Comparison of ENCODE assay signal across 6 cellular contexts in genomic region chr7:158668075-158668474, GRCh38. TPM values are rescaled to one million over a fixed set of nuclear protein-coding genes. Genes with fewer than 3 reads are reported as not detected.
DNase-seq lines count a peak whose midpoint lies in the region; ATAC-seq, FAIRE-seq and TF ChIP-seq lines count a peak whose summit lies in the region.
"Not testable (repeated sequence)": the region's sequence is repeated elsewhere in the genome, so short reads cannot be mapped to it uniquely, and the experiment has no call there.

No MANE protein-coding gene starts in this region.

- peak in 1 of 10 experiments; percentile 17 for DNase-seq in CD4-positive, alpha-beta T cell
- DNase-seq in CD8-positive, alpha-beta memory T cell: peak in 3 of 5 donors; percentile 18 to 62 (median 34)
- peak; percentile 22 for DNase-seq in SK-N-DZ (ENCODE audit: low spot score)
- DNase-seq in bronchial epithelial cell (ENCODE audit: low read depth); stimulated activated naive CD8-positive, alpha-beta T cell treated with anti-CD3 and anti-CD28 coated beads, Interleukin-15, amount 100 ng/mL, for 72 hours: not testable (repeated sequence)
- DNase-seq in effector memory CD8-positive, alpha-beta T cell: peak in 1 of 3 experiments; percentile 10

- not testable (repeated sequence) for H3K4me1 Mint-ChIP-seq in CD4-positive, alpha-beta T cell (ENCODE audit: low read depth); CD8-positive, alpha-beta memory T cell; stimulated activated naive CD8-positive, alpha-beta T cell treated with anti-CD3 and anti-CD28 coated beads, Interleukin-15, amount 100 ng/mL, for 72 hours
- H3K4me1 Mint-ChIP-seq in effector memory CD8-positive, alpha-beta T cell (ENCODE audit: low read depth in 2 of 2): peaks cover 3 to 17% of the 10 kb centered on the region in 2 donors

- not testable (repeated sequence) for H3K9me3 ChIP-seq in CD4-positive, alpha-beta T cell (ENCODE audit: control insufficient read depth, low read length); CD8-positive, alpha-beta memory T cell (ENCODE audit: low read length)

- not testable (repeated sequence) for H3K9me3 Mint-ChIP-seq in CD4-positive, alpha-beta T cell; CD8-positive, alpha-beta memory T cell; effector memory CD8-positive, alpha-beta T cell; stimulated activated naive CD8-positive, alpha-beta T cell treated with anti-CD3 and anti-CD28 coated beads, Interleukin-15, amount 100 ng/mL, for 72 hours

- H3K4me1 ChIP-seq in CD8-positive, alpha-beta memory T cell (ENCODE audit: insufficient read depth, low read length): not testable (repeated sequence)

- peak; percentile 72 for FAIRE-seq in bronchial epithelial cell (lab: Jason Lieb, UNC)

- not testable (repeated sequence) for H3K27me3 ChIP-seq in CD4-positive, alpha-beta T cell (ENCODE audit: control insufficient read depth, insufficient read depth, low read length); CD8-positive, alpha-beta memory T cell (ENCODE audit: insufficient read depth, low read length, poor library complexity, severe bottlenecking); bronchial epithelial cell (ENCODE audit: control insufficient read depth, insufficient read depth, low read length)

- not testable (repeated sequence) for H3K4me3 ChIP-seq in CD8-positive, alpha-beta memory T cell (ENCODE audit: low read length); bronchial epithelial cell (ENCODE audit: low read depth, low read length)

- peaks cover 31% of the 10 kb centered on the region for H3K36me3 Mint-ChIP-seq in CD4-positive, alpha-beta T cell (ENCODE audit: low read depth)
- peaks cover 5 to 18% (median 14%) of the 10 kb centered on the region in 3 donors for H3K36me3 Mint-ChIP-seq in CD8-positive, alpha-beta memory T cell
- not testable (repeated sequence) for H3K36me3 Mint-ChIP-seq in effector memory CD8-positive, alpha-beta T cell (ENCODE audit: insufficient read depth)

- intact Hi-C loops in CD4-positive, alpha-beta T cell (cut with DNase I, micrococcal nuclease): not testable (repeated sequence)

- H3K36me3 ChIP-seq in CD8-positive, alpha-beta memory T cell (ENCODE audit: insufficient read depth, low read length); bronchial epithelial cell (ENCODE audit: control insufficient read depth, insufficient read depth, low read length): not testable (repeated sequence)

- peak; percentile 34 for ATAC-seq in CD4-positive, alpha-beta T cell (ENCODE audit: poor library complexity)
- ATAC-seq in effector memory CD8-positive, alpha-beta T cell (replicated peaks): peak; percentile 47
- ATAC-seq in stimulated activated naive CD8-positive, alpha-beta T cell treated with anti-CD3 and anti-CD28 coated beads, Interleukin-15, amount 100 ng/mL, for 72 hours: peak; percentile 86

- POLR2A ChIA-PET in CD4-positive, alpha-beta T cell (lab: Charles Lee); CD8-positive, alpha-beta memory T cell (lab: Charles Lee): not testable (repeated sequence)

- not testable (repeated sequence) for TF ChIP-seq CTCF in CD4-positive, alpha-beta T cell (IDR thresholded peaks at IDR 0.05); bronchial epithelial cell (IDR thresholded peaks at IDR 0.05; ENCODE audit: insufficient read depth, low read length, severe bottlenecking)

- not testable (repeated sequence) for H3K27ac Mint-ChIP-seq in CD4-positive, alpha-beta T cell; CD8-positive, alpha-beta memory T cell; effector memory CD8-positive, alpha-beta T cell; stimulated activated naive CD8-positive, alpha-beta T cell treated with anti-CD3 and anti-CD28 coated beads, Interleukin-15, amount 100 ng/mL, for 72 hours

- H3K27ac ChIP-seq in CD4-positive, alpha-beta T cell (ENCODE audit: low read depth, low read length); CD8-positive, alpha-beta memory T cell (ENCODE audit: low read depth, low read length): not testable (repeated sequence)

- not testable (repeated sequence) for H3K4me3 Mint-ChIP-seq in CD4-positive, alpha-beta T cell; CD8-positive, alpha-beta memory T cell; stimulated activated naive CD8-positive, alpha-beta T cell treated with anti-CD3 and anti-CD28 coated beads, Interleukin-15, amount 100 ng/mL, for 72 hours
- peak overlapping the region; percentile 12 to 48 for H3K4me3 Mint-ChIP-seq in effector memory CD8-positive, alpha-beta T cell

- H3K27me3 Mint-ChIP-seq in CD4-positive, alpha-beta T cell; CD8-positive, alpha-beta memory T cell; effector memory CD8-positive, alpha-beta T cell; stimulated activated naive CD8-positive, alpha-beta T cell treated with anti-CD3 and anti-CD28 coated beads, Interleukin-15, amount 100 ng/mL, for 72 hours: not testable (repeated sequence)

- CTCF ChIA-PET in CD4-positive, alpha-beta T cell (lab: Charles Lee); CD8-positive, alpha-beta memory T cell (lab: Charles Lee): not testable (repeated sequence)

RNA-seq across cellular contexts. Expression of gene NCAPG2, which starts 36.5 kb away (rescaled TPM):
- total RNA-seq in CD4-positive, alpha-beta T cell: 10 to 100 TPM in 1 of 2 experiments, 1 to 10 TPM in 1; 9.9 to 11.8 TPM
- total RNA-seq in CD8-positive, alpha-beta memory T cell: 10 to 100 TPM; 71.4 to 75.5 TPM
- 4.3 TPM for polyA plus RNA-seq in CD8-positive, alpha-beta memory T cell
- polyA plus RNA-seq in SK-N-DZ (2014; cell fraction: cytosol; rRNA removed): 55.3 and 58.4 TPM in 2 replicates
- 63.1 and 82.0 TPM in 2 replicates for polyA plus RNA-seq in SK-N-DZ (2014; cell fraction: nucleus; rRNA removed)
- total RNA-seq in bronchial epithelial cell: 3.2 and 3.5 TPM in 2 replicates

Comparison
In these comparisons a context has a peak if more than half of its experiments do, and no peak if none do; other contexts are left out.
1. ATAC-seq: peak in every context shown above with its lines; median percentile 86 in stimulated activated naive CD8-positive, alpha-beta T cell treated with anti-CD3 and anti-CD28 coated beads, Interleukin-15, amount 100 ng/mL, for 72 hours; 47 in effector memory CD8-positive, alpha-beta T cell; 34 in CD4-positive, alpha-beta T cell.
2. RNA of gene NCAPG2, which starts 36.5 kb away (total RNA-seq): 71.4 to 75.5 TPM in CD8-positive, alpha-beta memory T cell; 9.9 to 11.8 TPM in CD4-positive, alpha-beta T cell and 3.2 to 3.5 TPM in bronchial epithelial cell; every median in the first group is over 4 times any median in the second.